In the genomic region with DNA sequence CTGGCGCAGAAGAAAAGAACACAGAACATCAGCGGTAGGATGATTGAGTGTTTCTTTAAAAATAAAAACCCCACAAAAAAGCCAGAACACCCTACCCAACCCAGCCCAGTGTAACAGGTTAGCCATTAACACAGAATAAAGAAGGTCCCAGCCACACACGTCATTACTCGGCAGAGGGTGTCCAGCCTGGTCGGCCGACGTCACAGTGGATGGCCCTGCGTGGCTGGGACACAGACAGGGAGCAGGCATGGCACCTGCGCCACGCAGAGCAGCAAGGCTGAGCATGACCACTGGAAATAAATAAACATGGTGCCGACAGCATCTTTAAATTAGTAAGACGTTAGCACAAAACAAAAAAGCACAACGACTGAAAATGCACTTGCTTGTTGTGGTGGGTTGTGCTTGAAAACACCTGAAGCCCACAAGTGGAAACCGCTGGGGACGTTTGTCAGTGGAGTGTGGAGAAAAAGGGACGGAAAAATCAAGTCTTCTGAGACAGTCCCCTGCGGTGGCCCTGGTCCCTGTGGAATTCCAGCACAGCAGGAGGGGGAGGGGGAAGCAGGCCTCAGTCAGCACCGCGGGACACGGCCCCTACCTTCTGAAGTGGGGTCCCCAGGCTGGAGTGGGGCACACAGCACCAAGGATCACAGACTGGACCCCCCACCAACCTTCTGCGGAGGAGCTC, we compare ENCODE assay signal across 1 cellular context.
TF ChIP-seq lines count a peak whose summit lies in the region.

No MANE protein-coding gene starts in this region.

TF ChIP-seq in GM23338, 12 proteins besides CTCF, POLR2A, EP300 and RAD21 (continued from another document):
- TF ChIP-seq, protein P1, sequence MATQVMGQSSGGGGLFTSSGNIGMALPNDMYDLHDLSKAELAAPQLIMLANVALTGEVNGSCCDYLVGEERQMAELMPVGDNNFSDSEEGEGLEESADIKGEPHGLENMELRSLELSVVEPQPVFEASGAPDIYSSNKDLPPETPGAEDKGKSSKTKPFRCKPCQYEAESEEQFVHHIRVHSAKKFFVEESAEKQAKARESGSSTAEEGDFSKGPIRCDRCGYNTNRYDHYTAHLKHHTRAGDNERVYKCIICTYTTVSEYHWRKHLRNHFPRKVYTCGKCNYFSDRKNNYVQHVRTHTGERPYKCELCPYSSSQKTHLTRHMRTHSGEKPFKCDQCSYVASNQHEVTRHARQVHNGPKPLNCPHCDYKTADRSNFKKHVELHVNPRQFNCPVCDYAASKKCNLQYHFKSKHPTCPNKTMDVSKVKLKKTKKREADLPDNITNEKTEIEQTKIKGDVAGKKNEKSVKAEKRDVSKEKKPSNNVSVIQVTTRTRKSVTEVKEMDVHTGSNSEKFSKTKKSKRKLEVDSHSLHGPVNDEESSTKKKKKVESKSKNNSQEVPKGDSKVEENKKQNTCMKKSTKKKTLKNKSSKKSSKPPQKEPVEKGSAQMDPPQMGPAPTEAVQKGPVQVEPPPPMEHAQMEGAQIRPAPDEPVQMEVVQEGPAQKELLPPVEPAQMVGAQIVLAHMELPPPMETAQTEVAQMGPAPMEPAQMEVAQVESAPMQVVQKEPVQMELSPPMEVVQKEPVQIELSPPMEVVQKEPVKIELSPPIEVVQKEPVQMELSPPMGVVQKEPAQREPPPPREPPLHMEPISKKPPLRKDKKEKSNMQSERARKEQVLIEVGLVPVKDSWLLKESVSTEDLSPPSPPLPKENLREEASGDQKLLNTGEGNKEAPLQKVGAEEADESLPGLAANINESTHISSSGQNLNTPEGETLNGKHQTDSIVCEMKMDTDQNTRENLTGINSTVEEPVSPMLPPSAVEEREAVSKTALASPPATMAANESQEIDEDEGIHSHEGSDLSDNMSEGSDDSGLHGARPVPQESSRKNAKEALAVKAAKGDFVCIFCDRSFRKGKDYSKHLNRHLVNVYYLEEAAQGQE (IDR thresholded peaks at IDR 0.05; ENCODE audit: unreplicated experiment) = no peak
- TF ChIP-seq POLR2AphosphoS5 (IDR thresholded peaks at IDR 0.05; ENCODE audit: low read depth) = no peak
- no peak for TF ChIP-seq NANOG (IDR thresholded peaks at IDR 0.05; ENCODE audit: borderline replicate concordance)
- no peak for TF ChIP-seq ZNF114 (CRISPR knock-in tag; IDR thresholded peaks at IDR 0.05)
- TF ChIP-seq, protein P2, sequence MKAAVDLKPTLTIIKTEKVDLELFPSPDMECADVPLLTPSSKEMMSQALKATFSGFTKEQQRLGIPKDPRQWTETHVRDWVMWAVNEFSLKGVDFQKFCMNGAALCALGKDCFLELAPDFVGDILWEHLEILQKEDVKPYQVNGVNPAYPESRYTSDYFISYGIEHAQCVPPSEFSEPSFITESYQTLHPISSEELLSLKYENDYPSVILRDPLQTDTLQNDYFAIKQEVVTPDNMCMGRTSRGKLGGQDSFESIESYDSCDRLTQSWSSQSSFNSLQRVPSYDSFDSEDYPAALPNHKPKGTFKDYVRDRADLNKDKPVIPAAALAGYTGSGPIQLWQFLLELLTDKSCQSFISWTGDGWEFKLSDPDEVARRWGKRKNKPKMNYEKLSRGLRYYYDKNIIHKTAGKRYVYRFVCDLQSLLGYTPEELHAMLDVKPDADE (IDR thresholded peaks at IDR 0.05) = no peak
- TF ChIP-seq, protein P3, sequence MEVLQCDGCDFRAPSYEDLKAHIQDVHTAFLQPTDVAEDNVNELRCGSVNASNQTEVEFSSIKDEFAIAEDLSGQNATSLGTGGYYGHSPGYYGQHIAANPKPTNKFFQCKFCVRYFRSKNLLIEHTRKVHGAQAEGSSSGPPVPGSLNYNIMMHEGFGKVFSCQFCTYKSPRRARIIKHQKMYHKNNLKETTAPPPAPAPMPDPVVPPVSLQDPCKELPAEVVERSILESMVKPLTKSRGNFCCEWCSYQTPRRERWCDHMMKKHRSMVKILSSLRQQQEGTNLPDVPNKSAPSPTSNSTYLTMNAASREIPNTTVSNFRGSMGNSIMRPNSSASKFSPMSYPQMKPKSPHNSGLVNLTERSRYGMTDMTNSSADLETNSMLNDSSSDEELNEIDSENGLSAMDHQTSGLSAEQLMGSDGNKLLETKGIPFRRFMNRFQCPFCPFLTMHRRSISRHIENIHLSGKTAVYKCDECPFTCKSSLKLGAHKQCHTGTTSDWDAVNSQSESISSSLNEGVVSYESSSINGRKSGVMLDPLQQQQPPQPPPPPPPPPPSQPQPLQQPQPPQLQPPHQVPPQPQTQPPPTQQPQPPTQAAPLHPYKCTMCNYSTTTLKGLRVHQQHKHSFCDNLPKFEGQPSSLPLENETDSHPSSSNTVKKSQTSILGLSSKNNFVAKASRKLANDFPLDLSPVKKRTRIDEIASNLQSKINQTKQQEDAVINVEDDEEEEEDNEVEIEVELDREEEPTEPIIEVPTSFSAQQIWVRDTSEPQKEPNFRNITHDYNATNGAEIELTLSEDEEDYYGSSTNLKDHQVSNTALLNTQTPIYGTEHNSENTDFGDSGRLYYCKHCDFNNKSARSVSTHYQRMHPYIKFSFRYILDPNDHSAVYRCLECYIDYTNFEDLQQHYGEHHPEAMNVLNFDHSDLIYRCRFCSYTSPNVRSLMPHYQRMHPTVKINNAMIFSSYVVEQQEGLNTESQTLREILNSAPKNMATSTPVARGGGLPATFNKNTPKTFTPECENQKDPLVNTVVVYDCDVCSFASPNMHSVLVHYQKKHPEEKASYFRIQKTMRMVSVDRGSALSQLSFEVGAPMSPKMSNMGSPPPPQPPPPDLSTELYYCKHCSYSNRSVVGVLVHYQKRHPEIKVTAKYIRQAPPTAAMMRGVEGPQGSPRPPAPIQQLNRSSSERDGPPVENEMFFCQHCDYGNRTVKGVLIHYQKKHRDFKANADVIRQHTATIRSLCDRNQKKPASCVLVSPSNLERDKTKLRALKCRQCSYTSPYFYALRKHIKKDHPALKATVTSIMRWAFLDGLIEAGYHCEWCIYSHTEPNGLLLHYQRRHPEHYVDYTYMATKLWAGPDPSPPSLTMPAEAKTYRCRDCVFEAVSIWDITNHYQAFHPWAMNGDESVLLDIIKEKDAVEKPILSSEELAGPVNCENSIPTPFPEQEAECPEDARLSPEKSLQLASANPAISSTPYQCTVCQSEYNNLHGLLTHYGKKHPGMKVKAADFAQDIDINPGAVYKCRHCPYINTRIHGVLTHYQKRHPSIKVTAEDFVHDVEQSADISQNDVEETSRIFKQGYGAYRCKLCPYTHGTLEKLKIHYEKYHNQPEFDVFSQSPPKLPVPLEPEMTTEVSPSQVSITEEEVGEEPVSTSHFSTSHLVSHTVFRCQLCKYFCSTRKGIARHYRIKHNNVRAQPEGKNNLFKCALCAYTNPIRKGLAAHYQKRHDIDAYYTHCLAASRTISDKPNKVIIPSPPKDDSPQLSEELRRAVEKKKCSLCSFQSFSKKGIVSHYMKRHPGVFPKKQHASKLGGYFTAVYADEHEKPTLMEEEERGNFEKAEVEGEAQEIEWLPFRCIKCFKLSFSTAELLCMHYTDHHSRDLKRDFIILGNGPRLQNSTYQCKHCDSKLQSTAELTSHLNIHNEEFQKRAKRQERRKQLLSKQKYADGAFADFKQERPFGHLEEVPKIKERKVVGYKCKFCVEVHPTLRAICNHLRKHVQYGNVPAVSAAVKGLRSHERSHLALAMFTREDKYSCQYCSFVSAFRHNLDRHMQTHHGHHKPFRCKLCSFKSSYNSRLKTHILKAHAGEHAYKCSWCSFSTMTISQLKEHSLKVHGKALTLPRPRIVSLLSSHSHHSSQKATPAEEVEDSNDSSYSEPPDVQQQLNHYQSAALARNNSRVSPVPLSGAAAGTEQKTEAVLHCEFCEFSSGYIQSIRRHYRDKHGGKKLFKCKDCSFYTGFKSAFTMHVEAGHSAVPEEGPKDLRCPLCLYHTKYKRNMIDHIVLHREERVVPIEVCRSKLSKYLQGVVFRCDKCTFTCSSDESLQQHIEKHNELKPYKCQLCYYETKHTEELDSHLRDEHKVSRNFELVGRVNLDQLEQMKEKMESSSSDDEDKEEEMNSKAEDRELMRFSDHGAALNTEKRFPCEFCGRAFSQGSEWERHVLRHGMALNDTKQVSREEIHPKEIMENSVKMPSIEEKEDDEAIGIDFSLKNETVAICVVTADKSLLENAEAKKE (CRISPR knock-in tag; IDR thresholded peaks at IDR 0.05) = no peak
- TF ChIP-seq EZH2phosphoT487 (IDR thresholded peaks at IDR 0.05; ENCODE audit: unreplicated experiment) = no peak
- TF ChIP-seq ZNF331 (CRISPR knock-in tag; IDR thresholded peaks at IDR 0.05; ENCODE audit: low read depth) = no peak
